Comparison of ENCODE assay signal across 17 cellular contexts in the genomic region with DNA sequence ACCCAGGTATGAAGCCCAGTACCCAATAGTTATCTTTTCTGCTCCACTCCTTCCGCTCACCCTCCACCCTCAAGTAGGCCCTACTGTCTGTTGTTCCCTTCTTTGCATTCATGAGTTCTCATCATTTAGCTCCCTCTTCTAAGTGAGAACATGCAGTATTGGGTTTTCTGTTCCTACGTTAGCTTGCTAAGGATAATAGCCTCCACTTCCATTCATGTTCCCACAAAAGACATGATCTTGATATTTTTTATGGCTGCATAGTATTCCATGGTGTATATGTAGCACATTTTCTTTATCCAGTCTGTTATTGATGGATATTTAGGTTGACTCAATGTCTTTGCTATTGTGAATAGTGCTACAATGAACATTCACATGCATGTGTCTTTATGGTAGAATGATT. TPM values are rescaled to one million over a fixed set of nuclear protein-coding genes. Genes with fewer than 3 reads are reported as not detected.
A peak's percentile ranks its signal among the peaks of the same experiment; 100 is the strongest.
DNase-seq lines count a peak whose midpoint lies in the region; ATAC-seq, FAIRE-seq and TF ChIP-seq lines count a peak whose summit lies in the region.
"Had no signal": no experiment of that assay in that cellular context is flagged by ENCODE, and none has a peak within 500 bp of the region (broad histone marks: within the 10 kb centered on the region; RNA-seq: fewer than 3 reads in every experiment).

No MANE protein-coding gene starts in this region.

- no peaks in the 10 kb centered on the region for H3K27me3 ChIP-seq in CD4-positive, alpha-beta T cell (ENCODE audit: control insufficient read depth, insufficient read depth, low read length)
- H3K27me3 ChIP-seq in KMS-11 (ENCODE audit: insufficient read depth, low read depth), result no peaks in the 10 kb centered on the region
- H3K27me3 ChIP-seq in H1 (replicated peaks in 1 of 4; ENCODE audit: control insufficient read depth in 3 of 4, extremely low read depth in 1 of 4, insufficient read depth in 3 of 4, low read length in 3 of 4), result no peaks in the 10 kb centered on the region
- no peaks in the 10 kb centered on the region for H3K27me3 ChIP-seq in thyroid gland
- no peaks in the 10 kb centered on the region for H3K27me3 ChIP-seq in osteoblast (ENCODE audit: insufficient read depth, low read length)

- no peaks in the 10 kb centered on the region for H3K9me3 Mint-ChIP-seq in CD4-positive, alpha-beta T cell
- H3K9me3 Mint-ChIP-seq: CD4-positive, alpha-beta memory T cell; GM23338; H9 had no signal

- H3K4me2 ChIP-seq in KMS-11 (peak overlapping the region; percentile 52; the same call in 1 of the 2 replicates), H1 (ENCODE audit: insufficient read depth in 1 of 2, low read depth in 2 of 2, low read length in 2 of 2) (no peak overlapping the region), osteoblast (ENCODE audit: insufficient read depth, low read length) (no peak overlapping the region)
- H3K4me2 ChIP-seq: GM23338 had no signal

- H2BK20ac ChIP-seq in H1 (ENCODE audit: low read length), result no peak overlapping the region

- H4K8ac ChIP-seq in H1 (ENCODE audit: extremely low read depth, insufficient read depth, low read length), result no peak overlapping the region

- 88% methylated on average over 2 of the region's 2 CpGs; no CpG with 5 or more reads in 1 of the 2 experiments for WGBS in H1 (ENCODE audit: extremely low coverage in 1 of 2, insufficient coverage in 1 of 2, insufficient read length in 1 of 2, insufficient replicate concordance in 2 of 2, low coverage in 1 of 2, low lambda C conversion rate in 2 of 2, missing lambda C conversion rate in 1 of 2), 2 experiments
- WGBS in thyroid gland, 2 donors, result 97 to 98% methylated on average over 2 of the region's 2 CpGs

- H2BK5ac ChIP-seq in H1 (ENCODE audit: low read depth, low read length), result no peak overlapping the region

- peaks cover 11% of the 10 kb centered on the region for H3K36me3 Mint-ChIP-seq in CD4-positive, alpha-beta T cell (ENCODE audit: low read depth)

- no peak overlapping the region for H3K4ac ChIP-seq in H1 (replicated peaks; ENCODE audit: insufficient read length, low read depth, low read length)

- H3K9ac ChIP-seq in KMS-11 (no peak overlapping the region), H1 (replicated peaks in 1 of 4; ENCODE audit: extremely low read depth in 1 of 4, low read depth in 3 of 4, low read length in 3 of 4) (no peak overlapping the region)

- CTCF ChIA-PET in CD4-positive, alpha-beta T cell (lab: Charles Lee), result interaction anchor here (1.5 kb wide), 1 partner anchor 44 kb away, joined by 3 read pairs; no protein-coding TSS in a partner anchor
- CTCF ChIA-PET in H1 (lab: Charles Lee; ENCODE audit: partially characterized antibody), result no interaction called here

- H3K36me3 ChIP-seq in KMS-11 (ENCODE audit: insufficient read depth) (no peaks in the 10 kb centered on the region), H1 (ENCODE audit: control insufficient read depth in 2 of 4, insufficient read depth in 4 of 4, low read length in 3 of 4) (no peaks in the 10 kb centered on the region), thyroid gland (no peaks in the 10 kb centered on the region), osteoblast (ENCODE audit: insufficient read depth, low read length) (no peaks in the 10 kb centered on the region)

- no peak overlapping the region for H3K14ac ChIP-seq in H1 (ENCODE audit: insufficient read length)

- H3K4me1 Mint-ChIP-seq in CD4-positive, alpha-beta T cell (ENCODE audit: low read depth), result peaks cover 30% of the 10 kb centered on the region

- H2BK12ac ChIP-seq in H1 (ENCODE audit: low read depth, low read length), result no peak overlapping the region

- no peak overlapping the region for H2AFZ ChIP-seq in KMS-11 (ENCODE audit: low read depth)
- no peak overlapping the region for H2AFZ ChIP-seq in H1 (ENCODE audit: low read length)
- H2AFZ ChIP-seq in osteoblast (ENCODE audit: low read length), result no peak overlapping the region
- H2AFZ ChIP-seq: GM23338 had no signal

- DNase-seq in CD4-positive, alpha-beta T cell, result no peak
- DNase-seq in H1 (ENCODE audit: low read depth in 1 of 2, low spot score in 2 of 2) (no peak), thyroid gland (no peak), NCI-H748 (lab: John Stamatoyannopoulos, UW; ENCODE audit: unreplicated experiment) (no peak), osteoblast (ENCODE audit: insufficient read length, low spot score, missing footprints) (no peak)
- DNase-seq: AML-193; CD4-positive, alpha-beta memory T cell; DMS153; GDM1; H9 had no signal

- no peak for TF ChIP-seq CTCF in CD4-positive, alpha-beta T cell (IDR thresholded peaks at IDR 0.05)
- TF ChIP-seq CTCF in KMS-11 (conservative IDR thresholded peaks at IDR 0.05; ENCODE audit: low read depth, low read length) (no peak), H1 (IDR thresholded peaks at IDR 0.05; ENCODE audit: control extremely low read depth in 1 of 3, insufficient read depth in 1 of 3, low read depth in 1 of 3, low read length in 3 of 3) (no peak), thyroid gland (IDR thresholded peaks at IDR 0.05) (no peak), osteoblast (IDR thresholded peaks at IDR 0.05; ENCODE audit: extremely low read depth, low read depth, low read length) (no peak)

- H3K23me2 ChIP-seq in H1 (ENCODE audit: low read depth, low read length), result peaks cover 3% of the 10 kb centered on the region; the same call in 1 of the 2 replicates

- H3K27ac ChIP-seq in CD4-positive, alpha-beta T cell (ENCODE audit: low read depth, low read length), result no peak overlapping the region
- no peak overlapping the region for H3K27ac ChIP-seq in KMS-11
- no peak overlapping the region for H3K27ac ChIP-seq in H1 (ENCODE audit: low read depth, low read length)
- peak overlapping the region; percentile 83 to 88 (median 83) for H3K27ac ChIP-seq in thyroid gland
- H3K27ac ChIP-seq in osteoblast (ENCODE audit: low read depth, low read length), result no peak overlapping the region
- H3K27ac ChIP-seq: C4-2B, HL-60 had no signal

- H3K56ac ChIP-seq in H1 (replicated peaks; ENCODE audit: insufficient read length, low read depth, low read length), result no peak overlapping the region

- ATAC-seq in CD4-positive, alpha-beta T cell (ENCODE audit: poor library complexity), result no peak
- ATAC-seq in HG02884 (IDR thresholded peaks at IDR 0.05; ENCODE audit: unreplicated experiment), result no peak
- ATAC-seq: GM23338 had no signal

- TF ChIP-seq RAD21 in H1 (IDR thresholded peaks at IDR 0.05 in 1 of 2, conservative IDR thresholded peaks at IDR 0.05 in 1 of 2; ENCODE audit: low read depth in 2 of 2, low read length in 2 of 2), result no peak

- H4K5ac ChIP-seq in H1 (ENCODE audit: insufficient read length, low read depth, low read length), result no peak overlapping the region

- no peaks in the 10 kb centered on the region for H3K27me3 Mint-ChIP-seq in CD4-positive, alpha-beta T cell

- no peak overlapping the region for H2AK5ac ChIP-seq in H1 (ENCODE audit: low read depth, low read length)

- H3K4me1 ChIP-seq in KMS-11 (ENCODE audit: low read depth, poor library complexity, severe bottlenecking) (peaks cover 30% of the 10 kb centered on the region), H1 (replicated peaks in 1 of 4; ENCODE audit: control insufficient read depth in 3 of 4, insufficient read depth in 4 of 4, low read length in 3 of 4) (no peaks in the 10 kb centered on the region; a peak in 3 of 7 replicates), thyroid gland (peaks cover 16 to 25% of the 10 kb centered on the region in 2 donors), osteoblast (ENCODE audit: insufficient read depth, low read length) (peaks cover 16% of the 10 kb centered on the region)

- no peak overlapping the region for H3K18ac ChIP-seq in H1 (ENCODE audit: extremely low read depth, low read length)

- H4K20me1 ChIP-seq in KMS-11 (ENCODE audit: insufficient read depth) (no peaks in the 10 kb centered on the region), H1 (replicated peaks in 1 of 2; ENCODE audit: control insufficient read depth in 1 of 2, insufficient read depth in 2 of 2, low read length in 2 of 2) (peaks cover 4 to 7% of the 10 kb centered on the region in 2 experiments), osteoblast (ENCODE audit: insufficient read depth, low read length) (no peaks in the 10 kb centered on the region)

- no peaks in the 10 kb centered on the region for H3K9me3 ChIP-seq in CD4-positive, alpha-beta T cell (ENCODE audit: control insufficient read depth, low read length)
- no peaks in the 10 kb centered on the region for H3K9me3 ChIP-seq in H1 (ENCODE audit: insufficient read depth in 2 of 2, low read depth in 1 of 2, low read length in 1 of 2)
- no peaks in the 10 kb centered on the region for H3K9me3 ChIP-seq in thyroid gland
- H3K9me3 ChIP-seq in osteoblast (ENCODE audit: low read depth, low read length), result no peaks in the 10 kb centered on the region

- H3K4me3 Mint-ChIP-seq in CD4-positive, alpha-beta T cell, result peak overlapping the region; percentile 69
- H3K4me3 Mint-ChIP-seq: GM23338, H9 had no signal

- H3K79me2 ChIP-seq in KMS-11 (ENCODE audit: insufficient read depth, low read depth) (peaks cover 10% of the 10 kb centered on the region), H1 (ENCODE audit: control insufficient read depth in 1 of 2, insufficient read depth in 2 of 2, low read length in 2 of 2) (peaks cover 4 to 17% of the 10 kb centered on the region in 2 experiments; a peak in 3 of 4 replicates), osteoblast (ENCODE audit: insufficient read depth, low read length) (peaks cover 18% of the 10 kb centered on the region)

- TF ChIP-seq POLR2A in H1 (IDR thresholded peaks at IDR 0.05; ENCODE audit: control extremely low read depth in 1 of 2, low read depth in 2 of 2, low read length in 2 of 2), result no peak
- no peak for TF ChIP-seq POLR2A in thyroid gland (IDR thresholded peaks at IDR 0.05)

- no peak for FAIRE-seq in H1 (lab: Jason Lieb, UNC)
- FAIRE-seq: A204.1, GM12892 had no signal

- no peaks in the 10 kb centered on the region; the same call in 1 of the 2 replicates for H3K79me1 ChIP-seq in H1 (ENCODE audit: low read depth, low read length)

- H2BK120ac ChIP-seq in H1 (replicated peaks; ENCODE audit: low read depth, low read length), result no peak overlapping the region

- no peak overlapping the region for H3K23ac ChIP-seq in H1 (ENCODE audit: insufficient read length)

- H3K4me3 ChIP-seq in KMS-11 (IDR thresholded peaks at IDR 0.05; ENCODE audit: insufficient read depth, low read depth, low read length) (no peak overlapping the region), H1 (ENCODE audit: extremely low read depth in 1 of 4, insufficient read depth in 2 of 4, low read depth in 3 of 4, low read length in 4 of 4) (no peak overlapping the region), thyroid gland (replicated peaks in 1 of 3) (no peak overlapping the region), osteoblast (ENCODE audit: insufficient read depth, low read length) (no peak overlapping the region)
- H3K4me3 ChIP-seq: GM23338 had no signal

- intact Hi-C loops in CD4-positive, alpha-beta T cell (cut with DNase I, micrococcal nuclease), result loop anchor here in 1 of 2 experiments (5.0 to 10.0 kb wide), 4 partner anchors 136 to 1576 kb away; partner anchors contain the start of genes CAPN2, CNIH4, LBR and WDR26
- intact Hi-C loops in thyroid gland (cut with DNase I), result no loop called here

- H3K27ac Mint-ChIP-seq in CD4-positive, alpha-beta T cell, result peak overlapping the region; percentile 50
- H3K27ac Mint-ChIP-seq: GM23338, H9 had no signal

- no peak overlapping the region for H4K91ac ChIP-seq in H1 (replicated peaks; ENCODE audit: insufficient read length, low read length)

- POLR2A ChIA-PET in CD4-positive, alpha-beta T cell (lab: Charles Lee), result no interaction called here
- POLR2A ChIA-PET in H1 (lab: Charles Lee; ENCODE audit: partially characterized antibody), result interaction anchor here (0.6 to 1.0 kb wide), 2 partner anchors 8 to 22 kb away, joined by 3 read pairs; no protein-coding TSS in a partner anchor

- no peak overlapping the region for H2BK15ac ChIP-seq in H1 (ENCODE audit: low read length)

- TF ChIP-seq EP300 in H1 (IDR thresholded peaks at IDR 0.05; ENCODE audit: borderline replicate concordance in 1 of 2, low read depth in 2 of 2, low read length in 2 of 2), result no peak

RNA-seq across cellular contexts. Expression of gene TP53BP2, which starts 2.8 kb away (rescaled TPM):
- 100 to 1,000 TPM; 104 to 119 TPM for total RNA-seq in CD4-positive, alpha-beta T cell
- total RNA-seq in H1 (2021; fragmentation: NEBNext Ultra II Directional; extraction: Animal tissue kit (Norgen Biotek cat#: 25700)), result 38.7 and 38.9 TPM in 2 replicates
- polyA plus RNA-seq in H1 (2011; rRNA removed), result 16.2 and 18.0 TPM in 2 replicates
- 18.6 TPM for polyA plus RNA-seq in H1 (2011; cell fraction: cytosol; rRNA removed)
- 21.9 TPM for polyA plus RNA-seq in H1 (2011; cell fraction: nucleus; rRNA removed)
- 21.7 to 28.2 TPM (median 25.1 TPM) in 4 replicates for polyA plus RNA-seq in H1 (2012, experiment 1 of 2)
- 2.4 TPM for polyA plus RNA-seq in H1 (2012, experiment 2 of 2)
- 18.0 TPM for polyA plus RNA-seq in H1 (2013, experiment 1 of 2)
- 18.1 TPM for polyA plus RNA-seq in H1 (2013, experiment 2 of 2)
- 66.2 and 76.4 TPM in 2 replicates for polyA minus RNA-seq in H1 (2011; rRNA and poly(A)+ RNA removed)
- polyA minus RNA-seq in H1 (2011; cell fraction: cytosol; rRNA and poly(A)+ RNA removed), result 22.8 TPM
- 60.3 TPM for polyA minus RNA-seq in H1 (2011; cell fraction: nucleus; rRNA and poly(A)+ RNA removed)
- total RNA-seq in thyroid gland (10 to 100 TPM; 58.2 to 98.0 (median 76.1) TPM), osteoblast (27.1 and 31.8 TPM in 2 replicates)

Comparison
In these comparisons a context has a peak if more than half of its experiments do, and no peak if none do; other contexts are left out.
1. H3K27ac ChIP-seq: peak in thyroid gland (3 of 3); none in CD4-positive, alpha-beta T cell (single experiment), KMS-11 (single experiment), H1 (single experiment) and osteoblast (single experiment).